1 cellular context compared by ENCODE assay signal in the genomic region with DNA sequence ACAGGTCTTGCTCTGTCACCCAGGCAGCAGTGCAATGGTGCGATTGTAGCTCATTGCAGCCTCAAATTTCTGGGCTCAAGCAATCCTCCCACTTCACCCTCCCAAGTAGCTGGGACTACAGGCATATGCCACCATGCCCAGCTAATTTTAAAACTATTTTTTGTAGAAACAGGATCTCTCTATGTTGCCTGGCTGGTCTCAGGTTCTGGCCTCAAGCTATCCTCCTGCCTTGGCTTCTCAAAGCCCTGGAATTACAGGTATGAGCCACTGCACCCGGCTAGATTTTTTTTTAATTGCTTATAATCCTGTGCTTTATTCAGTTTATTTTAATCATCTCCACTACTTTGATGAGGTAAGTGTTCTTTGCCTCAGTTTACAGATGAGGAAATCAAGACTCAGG.
TF ChIP-seq lines count a peak whose summit lies in the region.

No MANE protein-coding gene starts in this region.

TF ChIP-seq in GM23338, 12 proteins besides CTCF, POLR2A, EP300 and RAD21 (continued from another document):
- TF ChIP-seq, protein P1, sequence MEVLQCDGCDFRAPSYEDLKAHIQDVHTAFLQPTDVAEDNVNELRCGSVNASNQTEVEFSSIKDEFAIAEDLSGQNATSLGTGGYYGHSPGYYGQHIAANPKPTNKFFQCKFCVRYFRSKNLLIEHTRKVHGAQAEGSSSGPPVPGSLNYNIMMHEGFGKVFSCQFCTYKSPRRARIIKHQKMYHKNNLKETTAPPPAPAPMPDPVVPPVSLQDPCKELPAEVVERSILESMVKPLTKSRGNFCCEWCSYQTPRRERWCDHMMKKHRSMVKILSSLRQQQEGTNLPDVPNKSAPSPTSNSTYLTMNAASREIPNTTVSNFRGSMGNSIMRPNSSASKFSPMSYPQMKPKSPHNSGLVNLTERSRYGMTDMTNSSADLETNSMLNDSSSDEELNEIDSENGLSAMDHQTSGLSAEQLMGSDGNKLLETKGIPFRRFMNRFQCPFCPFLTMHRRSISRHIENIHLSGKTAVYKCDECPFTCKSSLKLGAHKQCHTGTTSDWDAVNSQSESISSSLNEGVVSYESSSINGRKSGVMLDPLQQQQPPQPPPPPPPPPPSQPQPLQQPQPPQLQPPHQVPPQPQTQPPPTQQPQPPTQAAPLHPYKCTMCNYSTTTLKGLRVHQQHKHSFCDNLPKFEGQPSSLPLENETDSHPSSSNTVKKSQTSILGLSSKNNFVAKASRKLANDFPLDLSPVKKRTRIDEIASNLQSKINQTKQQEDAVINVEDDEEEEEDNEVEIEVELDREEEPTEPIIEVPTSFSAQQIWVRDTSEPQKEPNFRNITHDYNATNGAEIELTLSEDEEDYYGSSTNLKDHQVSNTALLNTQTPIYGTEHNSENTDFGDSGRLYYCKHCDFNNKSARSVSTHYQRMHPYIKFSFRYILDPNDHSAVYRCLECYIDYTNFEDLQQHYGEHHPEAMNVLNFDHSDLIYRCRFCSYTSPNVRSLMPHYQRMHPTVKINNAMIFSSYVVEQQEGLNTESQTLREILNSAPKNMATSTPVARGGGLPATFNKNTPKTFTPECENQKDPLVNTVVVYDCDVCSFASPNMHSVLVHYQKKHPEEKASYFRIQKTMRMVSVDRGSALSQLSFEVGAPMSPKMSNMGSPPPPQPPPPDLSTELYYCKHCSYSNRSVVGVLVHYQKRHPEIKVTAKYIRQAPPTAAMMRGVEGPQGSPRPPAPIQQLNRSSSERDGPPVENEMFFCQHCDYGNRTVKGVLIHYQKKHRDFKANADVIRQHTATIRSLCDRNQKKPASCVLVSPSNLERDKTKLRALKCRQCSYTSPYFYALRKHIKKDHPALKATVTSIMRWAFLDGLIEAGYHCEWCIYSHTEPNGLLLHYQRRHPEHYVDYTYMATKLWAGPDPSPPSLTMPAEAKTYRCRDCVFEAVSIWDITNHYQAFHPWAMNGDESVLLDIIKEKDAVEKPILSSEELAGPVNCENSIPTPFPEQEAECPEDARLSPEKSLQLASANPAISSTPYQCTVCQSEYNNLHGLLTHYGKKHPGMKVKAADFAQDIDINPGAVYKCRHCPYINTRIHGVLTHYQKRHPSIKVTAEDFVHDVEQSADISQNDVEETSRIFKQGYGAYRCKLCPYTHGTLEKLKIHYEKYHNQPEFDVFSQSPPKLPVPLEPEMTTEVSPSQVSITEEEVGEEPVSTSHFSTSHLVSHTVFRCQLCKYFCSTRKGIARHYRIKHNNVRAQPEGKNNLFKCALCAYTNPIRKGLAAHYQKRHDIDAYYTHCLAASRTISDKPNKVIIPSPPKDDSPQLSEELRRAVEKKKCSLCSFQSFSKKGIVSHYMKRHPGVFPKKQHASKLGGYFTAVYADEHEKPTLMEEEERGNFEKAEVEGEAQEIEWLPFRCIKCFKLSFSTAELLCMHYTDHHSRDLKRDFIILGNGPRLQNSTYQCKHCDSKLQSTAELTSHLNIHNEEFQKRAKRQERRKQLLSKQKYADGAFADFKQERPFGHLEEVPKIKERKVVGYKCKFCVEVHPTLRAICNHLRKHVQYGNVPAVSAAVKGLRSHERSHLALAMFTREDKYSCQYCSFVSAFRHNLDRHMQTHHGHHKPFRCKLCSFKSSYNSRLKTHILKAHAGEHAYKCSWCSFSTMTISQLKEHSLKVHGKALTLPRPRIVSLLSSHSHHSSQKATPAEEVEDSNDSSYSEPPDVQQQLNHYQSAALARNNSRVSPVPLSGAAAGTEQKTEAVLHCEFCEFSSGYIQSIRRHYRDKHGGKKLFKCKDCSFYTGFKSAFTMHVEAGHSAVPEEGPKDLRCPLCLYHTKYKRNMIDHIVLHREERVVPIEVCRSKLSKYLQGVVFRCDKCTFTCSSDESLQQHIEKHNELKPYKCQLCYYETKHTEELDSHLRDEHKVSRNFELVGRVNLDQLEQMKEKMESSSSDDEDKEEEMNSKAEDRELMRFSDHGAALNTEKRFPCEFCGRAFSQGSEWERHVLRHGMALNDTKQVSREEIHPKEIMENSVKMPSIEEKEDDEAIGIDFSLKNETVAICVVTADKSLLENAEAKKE (CRISPR knock-in tag; IDR thresholded peaks at IDR 0.05) = no peak
- no peak for TF ChIP-seq NANOG (IDR thresholded peaks at IDR 0.05; ENCODE audit: borderline replicate concordance)
- TF ChIP-seq, protein P2, sequence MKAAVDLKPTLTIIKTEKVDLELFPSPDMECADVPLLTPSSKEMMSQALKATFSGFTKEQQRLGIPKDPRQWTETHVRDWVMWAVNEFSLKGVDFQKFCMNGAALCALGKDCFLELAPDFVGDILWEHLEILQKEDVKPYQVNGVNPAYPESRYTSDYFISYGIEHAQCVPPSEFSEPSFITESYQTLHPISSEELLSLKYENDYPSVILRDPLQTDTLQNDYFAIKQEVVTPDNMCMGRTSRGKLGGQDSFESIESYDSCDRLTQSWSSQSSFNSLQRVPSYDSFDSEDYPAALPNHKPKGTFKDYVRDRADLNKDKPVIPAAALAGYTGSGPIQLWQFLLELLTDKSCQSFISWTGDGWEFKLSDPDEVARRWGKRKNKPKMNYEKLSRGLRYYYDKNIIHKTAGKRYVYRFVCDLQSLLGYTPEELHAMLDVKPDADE (IDR thresholded peaks at IDR 0.05) = no peak
TF ChIP-seq in GM23338: peak in this region for 0.
